Comparison of ENCODE assay signal across 1 cellular context in genomic region chr6:44415424-44415823, GRCh38.
TF ChIP-seq lines count a peak whose summit lies in the region.

No MANE protein-coding gene starts in this region.

TF ChIP-seq in HCT116, 20 proteins besides CTCF, POLR2A, EP300 and RAD21:
- TF ChIP-seq JUND (IDR thresholded peaks at IDR 0.05), result no peak
- no peak for TF ChIP-seq POLR2AphosphoS5 (IDR thresholded peaks at IDR 0.05; ENCODE audit: low read depth, low read length)
- TF ChIP-seq SIN3A (IDR thresholded peaks at IDR 0.05; ENCODE audit: low read depth), result no peak
- no peak for TF ChIP-seq YY1 (IDR thresholded peaks at IDR 0.05; ENCODE audit: extremely low read depth, insufficient replicate concordance, low read depth, low read length)
- TF ChIP-seq REST (IDR thresholded peaks at IDR 0.05; ENCODE audit: low read depth), result no peak
- no peak for TF ChIP-seq ELF1 (IDR thresholded peaks at IDR 0.05; ENCODE audit: borderline replicate concordance, low read depth)
- no peak for TF ChIP-seq CBX3 (IDR thresholded peaks at IDR 0.05; ENCODE audit: low read depth)
- TF ChIP-seq MAX (IDR thresholded peaks at IDR 0.05), result no peak
- TF ChIP-seq ATF3 (IDR thresholded peaks at IDR 0.05), result no peak
- TF ChIP-seq EZH2 (IDR thresholded peaks at IDR 0.05), result no peak
- TF ChIP-seq EGR1 (IDR thresholded peaks at IDR 0.05; ENCODE audit: low read depth), result no peak
- no peak for TF ChIP-seq SP1 (IDR thresholded peaks at IDR 0.05; ENCODE audit: low read depth)
- TF ChIP-seq FOSL1 (IDR thresholded peaks at IDR 0.05; ENCODE audit: low read depth), result no peak
- no peak for TF ChIP-seq ZBTB33 (IDR thresholded peaks at IDR 0.05; ENCODE audit: extremely low read depth, insufficient replicate concordance, low read length)
- TF ChIP-seq ZNF274 (IDR thresholded peaks at IDR 0.05; ENCODE audit: low read depth, low read length), result no peak
- no peak for TF ChIP-seq EZH2phosphoT487 (IDR thresholded peaks at IDR 0.05; ENCODE audit: borderline replicate concordance)
